23 cellular contexts compared by ENCODE assay signal in the genomic region with DNA sequence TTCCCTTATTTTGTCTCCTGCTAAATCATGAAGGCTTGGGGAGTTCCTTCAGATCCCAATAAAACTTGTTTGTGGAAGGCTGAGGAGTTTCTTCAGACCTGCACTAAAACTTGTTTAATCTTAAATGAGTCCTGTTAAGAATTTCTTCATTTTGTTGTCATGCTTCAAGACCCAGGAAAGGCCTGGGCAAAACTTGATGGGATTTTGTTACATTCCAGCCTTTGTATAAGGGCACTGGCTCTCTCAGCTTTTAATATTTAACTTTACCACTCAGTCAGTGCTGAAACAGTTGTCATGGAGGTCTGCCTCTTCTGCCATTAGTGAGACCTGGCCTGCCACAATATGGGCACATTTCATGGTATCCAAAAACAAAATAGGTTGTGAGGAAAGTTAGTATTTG.
"Had no signal": no experiment of that assay in that cellular context is flagged by ENCODE, and none has a peak within 500 bp of the region (broad histone marks: within the 10 kb centered on the region; RNA-seq: fewer than 3 reads in every experiment).

No MANE protein-coding gene starts in this region.

- H3K36me3 ChIP-seq: brain microvascular endothelial cell, esophagus muscularis mucosa, gastroesophageal sphincter had no signal

- DNase-seq: activated CD4-positive, alpha-beta memory T cell treated with anti-CD3 and anti-CD28 coated beads, Interleukin-2, amount 10 ng/mL, durations not matched to agents 7 days and 5 days; activated CD4-positive, alpha-beta T cell treated with anti-CD3 and anti-CD28 coated beads for 1 hour; activated CD4-positive, alpha-beta T cell treated with anti-CD3 and anti-CD28 coated beads for 4 hours; activated CD4-positive, alpha-beta T cell treated with anti-CD3 and anti-CD28 coated beads, Interleukin-2, amount 10 ng/mL, durations not matched to agents 7 days and 5 days; activated CD4-positive, alpha-beta T cell treated with anti-CD3 and anti-CD28 coated beads, Interleukin-2, amount 50 U/mL, for 4 hours; activated CD8-positive, alpha-beta memory T cell treated with anti-CD3 and anti-CD28 coated beads, Interleukin-2, amount 50 U/mL, for 48 hours; activated effector memory CD4-positive, alpha-beta T cell treated with Interleukin-2 at 50 U/mL for 16 hours; activated gamma-delta T cell treated with Interleukin-2 at 50 U/mL for 16 hours; activated naive CD4-positive, alpha-beta T cell treated with anti-CD3 and anti-CD28 coated beads, Interleukin-2, amount 50 U/mL, for 16 hours; activated naive CD4-positive, alpha-beta T cell treated with Interleukin-2 at 50 U/mL for 16 hours; activated T-cell treated with anti-CD3 and anti-CD28 coated beads, Interleukin-2, amount 50 U/mL, for 4 hours; amniotic stem cell; anterior cingulate cortex; brain microvascular endothelial cell; dorsolateral prefrontal cortex; effector memory CD4-positive, alpha-beta T cell; endodermal cell; erythroblast; foreskin keratinocyte; T-helper 2 cell had no signal

- H3K27me3 ChIP-seq: brain microvascular endothelial cell, esophagus muscularis mucosa, foreskin keratinocyte, gastroesophageal sphincter had no signal

- H3K4me3 ChIP-seq: coronary artery, dorsolateral prefrontal cortex, esophagus muscularis mucosa, gastroesophageal sphincter had no signal
